In genomic region chr19:57499680-57500395, GRCh38 we compare ENCODE assay signal across 1 cellular context.
TF ChIP-seq lines count a peak whose summit lies in the region.

ZNF773 (plus strand) TSS chr19:57499938; CDS start chr19:57500081, 143 bp downstream.

TF ChIP-seq in H1, 55 proteins besides CTCF, POLR2A, EP300 and RAD21:
- TF ChIP-seq SIX5 (IDR thresholded peaks at IDR 0.05; ENCODE audit: low read depth, low read length) (peak; percentile 84), KDM4A (IDR thresholded peaks at IDR 0.05; ENCODE audit: low read depth, low read length, severe bottlenecking) (peak; percentile 48), TAF1 (IDR thresholded peaks at IDR 0.05; ENCODE audit: low read depth, low read length) (peak; percentile 84), GABPA (IDR thresholded peaks at IDR 0.05; ENCODE audit: borderline replicate concordance, insufficient read depth, low read length) (peak; percentile 97), POLR2AphosphoS5 (IDR thresholded peaks at IDR 0.05; ENCODE audit: low read depth, low read length) (peak; percentile 82), SP1 (IDR thresholded peaks at IDR 0.05; ENCODE audit: low read depth, low read length) (peak; percentile 86), SP2 (IDR thresholded peaks at IDR 0.05; ENCODE audit: low read length) (peak; percentile 44; the same call in 1 of the 2 replicates), TBP (IDR thresholded peaks at IDR 0.05; ENCODE audit: low read depth, low read length) (peak; percentile 87), ATF3 (IDR thresholded peaks at IDR 0.05; ENCODE audit: insufficient read depth, low read depth, low read length) (0 out of 2 replicates have a peak, but pooled peaks have one; percentile 2), CREB1 (IDR thresholded peaks at IDR 0.05) (peak; percentile 90), PHF8 (conservative IDR thresholded peaks at IDR 0.05; ENCODE audit: low read depth, low read length) (peak; percentile 83), CHD2 (IDR thresholded peaks at IDR 0.05; ENCODE audit: low read length) (peak; percentile 76)
